Comparison of ENCODE assay signal across 22 cellular contexts in the genomic region with DNA sequence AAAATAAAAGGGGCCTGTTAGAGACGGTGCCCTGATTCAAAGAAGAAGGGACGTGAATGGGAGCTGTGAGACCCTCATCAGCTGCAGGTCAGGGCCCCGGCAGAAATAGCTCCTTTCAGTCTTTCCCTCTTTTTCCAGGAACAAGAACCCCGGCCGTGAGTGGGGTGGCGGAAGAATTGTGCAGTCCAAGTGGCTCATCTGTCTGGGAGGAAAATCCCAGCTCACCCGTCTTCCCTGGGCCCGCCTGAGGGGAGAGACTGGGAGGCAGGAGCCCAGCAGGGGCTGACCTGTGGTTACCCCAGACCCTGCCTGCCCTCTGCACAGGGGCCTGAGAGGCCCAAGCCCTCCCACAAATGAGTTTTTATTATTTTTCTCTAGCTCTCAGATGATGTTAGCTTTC. TPM values are rescaled to one million over a fixed set of nuclear protein-coding genes. Genes with fewer than 3 reads are reported as not detected.
DNase-seq lines count a peak whose midpoint lies in the region; FAIRE-seq and TF ChIP-seq lines count a peak whose summit lies in the region.
"Had no signal": no experiment of that assay in that cellular context is flagged by ENCODE, and none has a peak within 500 bp of the region (broad histone marks: within the 10 kb centered on the region; RNA-seq: fewer than 3 reads in every experiment).

No MANE protein-coding gene starts in this region.

- H3K4me1 Mint-ChIP-seq in osteocyte (ENCODE audit: unreplicated experiment) = peaks cover 93% of the 10 kb centered on the region

- H3K4me3 ChIP-seq in kidney (ENCODE audit: low read length in 2 of 2) = no peak overlapping the region
- H3K4me3 ChIP-seq: GM23338 had no signal

- H3K27ac ChIP-seq in kidney (ENCODE audit: low read depth in 2 of 2, low read length in 2 of 2) = no peak overlapping the region

- TF ChIP-seq CTCF in kidney (IDR thresholded peaks at IDR 0.05; ENCODE audit: borderline replicate concordance, extremely low read depth, insufficient read depth) = no peak
- TF ChIP-seq CTCF in osteocyte (IDR thresholded peaks at IDR 0.05) = no peak

- no peaks in the 10 kb centered on the region for H3K36me3 ChIP-seq in kidney (ENCODE audit: control insufficient read depth in 1 of 2, insufficient read depth in 2 of 2, low read length in 2 of 2)

- intact Hi-C loops in kidney (cut with DNase I) = no loop called here

- FAIRE-seq in kidney (lab: Jason Lieb, UNC) = no peak
- FAIRE-seq: G401.6, GM12892, GM19239 had no signal

- H3K36me3 Mint-ChIP-seq in osteocyte (ENCODE audit: unreplicated experiment) = peaks cover 13% of the 10 kb centered on the region
- H3K36me3 Mint-ChIP-seq: CD4-positive, CD25-positive, alpha-beta regulatory T cell had no signal

- H3K27ac Mint-ChIP-seq in osteocyte (ENCODE audit: unreplicated experiment) = peak overlapping the region; percentile 93
- H3K27ac Mint-ChIP-seq: CD4-positive, CD25-positive, alpha-beta regulatory T cell; GM23338 had no signal

- no peaks in the 10 kb centered on the region for H3K9me3 ChIP-seq in kidney (ENCODE audit: control insufficient read depth in 1 of 2, low read length in 2 of 2)

- no peaks in the 10 kb centered on the region for H3K27me3 Mint-ChIP-seq in osteocyte (ENCODE audit: unreplicated experiment)

- DNase-seq in EH (ENCODE audit: low read depth) (peak; percentile 6), RPMI7951 (ENCODE audit: low read depth) (peak; percentile 35), kidney (peak; percentile 53), osteocyte (ENCODE audit: extremely low spot score, unreplicated experiment) (no peak), T-helper 2 cell (no peak), hepatic stellate cell (ENCODE audit: low spot score) (no peak), NCI-H2107 treated with DMSO at 0.1 percent for 48 hours (lab: John Stamatoyannopoulos, UW; ENCODE audit: unreplicated experiment) (no peak), T-helper 1 cell (no peak)
- DNase-seq: AML-193; CD4-positive, CD25-positive, alpha-beta regulatory T cell; DMS79; KG1; NCI-H1048; NCI-H2107; NCI-H748 treated with DMSO at 0.1 percent for 48 hours; PC-9 had no signal

- no peaks in the 10 kb centered on the region for H3K9me3 Mint-ChIP-seq in osteocyte (ENCODE audit: unreplicated experiment)
- H3K9me3 Mint-ChIP-seq: GM23338 had no signal

- H3K4me3 Mint-ChIP-seq in osteocyte (ENCODE audit: unreplicated experiment) = no peak overlapping the region
- H3K4me3 Mint-ChIP-seq: CD4-positive, CD25-positive, alpha-beta regulatory T cell; GM23338 had no signal

- no peak overlapping the region for H3K9ac ChIP-seq in kidney (ENCODE audit: low read length in 2 of 2)

- H3K4me1 ChIP-seq in kidney (ENCODE audit: control insufficient read depth in 1 of 2, insufficient read depth in 1 of 2, low read depth in 1 of 2, low read length in 2 of 2) = peaks cover 0 to 4% of the 10 kb centered on the region in 2 donors

RNA-seq across cellular contexts. Expression of a gene that starts 24.8 kb away (rescaled TPM):
- total RNA-seq in RPMI7951 (2014; rRNA removed; shearing (Covaris generic)) = 2.5 and 4.3 TPM in 2 replicates
- total RNA-seq in kidney = 55.8 TPM
- 7.5 TPM for polyA plus RNA-seq in kidney (ENCODE audit: insufficient read depth, low read depth, low replicate concordance)
- 1.1 and 1.2 TPM in 2 replicates for total RNA-seq in osteocyte
- total RNA-seq: A673; CD4-positive, CD25-positive, alpha-beta regulatory T cell; GM23338 had no signal

RNA-seq across cellular contexts. Expression of a gene that starts 44.5 kb away (rescaled TPM):
- 58.6 and 67.6 TPM in 2 replicates for total RNA-seq in RPMI7951 (2014; rRNA removed; shearing (Covaris generic))
- total RNA-seq in kidney (104 TPM), osteocyte (1,093 and 1,131 TPM in 2 replicates)
- polyA plus RNA-seq in kidney (ENCODE audit: insufficient read depth, low read depth, low replicate concordance) = 50.4 TPM
- total RNA-seq: CD4-positive, CD25-positive, alpha-beta regulatory T cell; PC-9 had no signal

RNA-seq across cellular contexts. Expression of a gene that starts 55.5 kb away (rescaled TPM):
- total RNA-seq in RPMI7951 (2014; rRNA removed; shearing (Covaris generic)) = 0.24 and 0.98 TPM in 2 replicates
- total RNA-seq in kidney (not detected), osteocyte (0.71 and 1.0 TPM in 2 replicates)
- 0.39 TPM for polyA plus RNA-seq in kidney (ENCODE audit: insufficient read depth, low read depth, low replicate concordance)
- total RNA-seq: A673; CD4-positive, CD25-positive, alpha-beta regulatory T cell; GM23338; M059J; PC-9 had no signal
- polyA plus RNA-seq: CD4-positive, CD25-positive, alpha-beta regulatory T cell; GM23338 had no signal

Comparison
In these comparisons a context has a peak if more than half of its experiments do, and no peak if none do; other contexts are left out.
1. DNase-seq: peak in EH (single experiment), RPMI7951 (single experiment) and kidney (single experiment); none in osteocyte (single experiment), T-helper 2 cell (0 of 5), hepatic stellate cell (single experiment), NCI-H2107 treated with DMSO at 0.1 percent for 48 hours (single experiment) and T-helper 1 cell (0 of 5).
2. RNA of a gene that starts 24.8 kb away (total RNA-seq): 55.8 TPM in kidney (single experiment); 2.5 to 4.3 TPM in RPMI7951 and 1.1 to 1.2 TPM in osteocyte; every median in the first group is over 10 times any median in the second.
3. RNA of a gene that starts 44.5 kb away (total RNA-seq): 1,093 to 1,131 TPM in osteocyte; 104 TPM in kidney (single experiment) and 58.6 to 67.6 TPM in RPMI7951; every median in the first group is over 10 times any median in the second.